ENCODE assay signal across 8 cellular contexts in genomic region chr20:36467076-36467999, GRCh38.
DNase-seq lines count a peak whose midpoint lies in the region; ATAC-seq, FAIRE-seq and TF ChIP-seq lines count a peak whose summit lies in the region.

No MANE protein-coding gene starts in this region.

- no peaks in the 10 kb centered on the region for H3K9me3 Mint-ChIP-seq in activated T-helper 17 cell treated with anti-CD3 and anti-CD28 coated beads, Interleukin-2, amount 50 U/mL, for 72 hours

- peak overlapping the region; percentile 93 for H3K4me3 Mint-ChIP-seq in activated T-helper 17 cell treated with anti-CD3 and anti-CD28 coated beads, Interleukin-2, amount 50 U/mL, for 72 hours

- ATAC-seq in activated T-helper 17 cell treated with anti-CD3 and anti-CD28 coated beads, Interleukin-2, amount 50 U/mL, for 72 hours (replicated peaks), result no peak
- ATAC-seq in foreskin keratinocyte, result peak; percentile 24
- no peak for ATAC-seq in HG03342 (IDR thresholded peaks at IDR 0.05; ENCODE audit: unreplicated experiment)

- H3K27me3 Mint-ChIP-seq in activated T-helper 17 cell treated with anti-CD3 and anti-CD28 coated beads, Interleukin-2, amount 50 U/mL, for 72 hours, result no peaks in the 10 kb centered on the region

- H3K27ac ChIP-seq in foreskin keratinocyte, result no peak overlapping the region
- peak overlapping the region; percentile 81 for H3K27ac ChIP-seq in rectal smooth muscle tissue (ENCODE audit: low read depth, low read length)

- peaks cover 35% of the 10 kb centered on the region for H3K4me1 Mint-ChIP-seq in activated T-helper 17 cell treated with anti-CD3 and anti-CD28 coated beads, Interleukin-2, amount 50 U/mL, for 72 hours

- H3K4me3 ChIP-seq in rectal smooth muscle tissue (ENCODE audit: low read length), result no peak overlapping the region

- no peaks in the 10 kb centered on the region for H3K27me3 ChIP-seq in foreskin keratinocyte
- H3K27me3 ChIP-seq in rectal smooth muscle tissue (ENCODE audit: control insufficient read depth, insufficient read depth, low read length), result no peaks in the 10 kb centered on the region

- DNase-seq in GM18507 (ENCODE audit: extremely low spot score, insufficient read length, low read depth) (no peak), NCI-H526 (lab: John Stamatoyannopoulos, UW) (peak; percentile 42 to 74), foreskin keratinocyte (peak; percentile 34 to 64), MV-4-11 (lab: John Stamatoyannopoulos, UW) (no peak), midbrain (lab: John Stamatoyannopoulos, UW) (no peak)

- no peak overlapping the region for H3K9ac ChIP-seq in rectal smooth muscle tissue (ENCODE audit: low read length)

- FAIRE-seq in GM18507 (lab: Jason Lieb, UNC), result peak; percentile 85

- H3K36me3 ChIP-seq in rectal smooth muscle tissue (ENCODE audit: control insufficient read depth, insufficient read depth, low read length), result peaks cover 3% of the 10 kb centered on the region

- peaks cover 26% of the 10 kb centered on the region for H3K4me1 ChIP-seq in foreskin keratinocyte
- H3K4me1 ChIP-seq in rectal smooth muscle tissue (ENCODE audit: control insufficient read depth, insufficient read depth, low read length), result peaks cover 64% of the 10 kb centered on the region

- H3K36me3 Mint-ChIP-seq in activated T-helper 17 cell treated with anti-CD3 and anti-CD28 coated beads, Interleukin-2, amount 50 U/mL, for 72 hours (ENCODE audit: low read depth), result peaks cover 11% of the 10 kb centered on the region

- H3K27ac Mint-ChIP-seq in activated T-helper 17 cell treated with anti-CD3 and anti-CD28 coated beads, Interleukin-2, amount 50 U/mL, for 72 hours, result peak overlapping the region; percentile 83

- TF ChIP-seq CTCF in foreskin keratinocyte (conservative IDR thresholded peaks at IDR 0.05), result no peak

Comparison
In these comparisons a context has a peak if more than half of its experiments do, and no peak if none do; other contexts are left out.
1. DNase-seq: peak in NCI-H526 (2 of 2) and foreskin keratinocyte (2 of 2); none in GM18507 (single experiment), MV-4-11 (single experiment) and midbrain (single experiment).